ENCODE assay signal across 15 cellular contexts in the genomic region with DNA sequence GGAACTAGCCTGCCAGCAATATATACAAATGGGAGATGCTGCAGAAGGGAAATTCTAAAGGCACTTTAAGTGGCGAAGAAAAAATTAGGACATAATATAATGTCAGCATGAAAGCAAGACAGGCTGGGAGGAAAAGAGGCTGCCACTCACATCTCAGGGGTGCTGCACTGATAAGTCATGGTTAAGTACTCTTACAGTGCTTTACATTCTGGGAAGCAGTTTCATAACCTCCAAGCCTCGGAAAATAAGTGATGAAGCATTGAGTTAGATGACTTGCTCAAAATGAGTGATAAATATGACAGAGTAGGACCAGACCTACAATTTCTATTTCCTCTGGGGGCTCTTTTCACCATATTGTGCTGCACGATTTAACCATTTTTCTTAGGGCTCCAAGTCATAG.
A peak's percentile ranks its signal among the peaks of the same experiment; 100 is the strongest.
DNase-seq lines count a peak whose midpoint lies in the region; ATAC-seq and TF ChIP-seq lines count a peak whose summit lies in the region.
"Had no signal": no experiment of that assay in that cellular context is flagged by ENCODE, and none has a peak within 500 bp of the region (broad histone marks: within the 10 kb centered on the region; RNA-seq: fewer than 3 reads in every experiment).

No MANE protein-coding gene starts in this region.

- no peak overlapping the region for H3K4me2 ChIP-seq in neural cell (ENCODE audit: low read length)

- POLR2A ChIA-PET in T-cell (lab: Charles Lee) = no interaction called here

- TF ChIP-seq RAD21 in neural cell (conservative IDR thresholded peaks at IDR 0.05) = no peak

- H3K27me3 ChIP-seq in CD4-positive, CD25-positive, alpha-beta regulatory T cell (ENCODE audit: control insufficient read depth, insufficient read depth, low read length) = no peaks in the 10 kb centered on the region
- H3K27me3 ChIP-seq in neural cell (ENCODE audit: insufficient read depth, low read depth, low read length) = no peaks in the 10 kb centered on the region

- H3K27ac ChIP-seq in CD4-positive, CD25-positive, alpha-beta regulatory T cell (ENCODE audit: insufficient read depth, low read length, poor library complexity, severe bottlenecking) = no peak overlapping the region
- H3K27ac ChIP-seq in neural cell (ENCODE audit: low read length) = peak overlapping the region; percentile 34
- H3K27ac ChIP-seq: HL-60 had no signal

- TF ChIP-seq CTCF in neural cell (IDR thresholded peaks at IDR 0.05; ENCODE audit: poor library complexity, severe bottlenecking) = no peak

- DNase-seq in CD4-positive, CD25-positive, alpha-beta regulatory T cell = no peak
- DNase-seq in T-cell (no peak), iris pigment epithelial cell (ENCODE audit: low read depth) (peak; percentile 17), T1000 (lab: John Stamatoyannopoulos, UW) (no peak), NCI-H774 (lab: John Stamatoyannopoulos, UW) (no peak)
- DNase-seq: C1 segment of cervical spinal cord; CD8-positive, alpha-beta T cell; COR-L47; GF-D8; HFFc6 had no signal

- H3K9ac ChIP-seq in neural cell (ENCODE audit: low read length) = no peak overlapping the region

- H3F3A ChIP-seq in neural cell (ENCODE audit: insufficient read depth, low read length, poor library complexity, severe bottlenecking) = no peaks in the 10 kb centered on the region

- peak; percentile 86 for TF ChIP-seq EP300 in neural cell (conservative IDR thresholded peaks at IDR 0.05; ENCODE audit: poor library complexity, severe bottlenecking)

- CTCF ChIA-PET in T-cell (lab: Charles Lee) = no interaction called here

- ATAC-seq in CD4-positive, CD25-positive, alpha-beta regulatory T cell (ENCODE audit: low read depth in 2 of 2) = no peak
- no peak for ATAC-seq in T-cell (replicated peaks in 1 of 4)
- no peak for ATAC-seq in GM21390 (IDR thresholded peaks at IDR 0.05; ENCODE audit: unreplicated experiment)
- ATAC-seq: CD8-positive, alpha-beta T cell had no signal

- H3K9me3 Mint-ChIP-seq in CD4-positive, CD25-positive, alpha-beta regulatory T cell = no peaks in the 10 kb centered on the region
- H3K9me3 Mint-ChIP-seq in T-cell = no peaks in the 10 kb centered on the region
- H3K9me3 Mint-ChIP-seq: CD8-positive, alpha-beta T cell; HFFc6 had no signal

- peak overlapping the region in 2 of 3 donors; percentile 0 to 32 for H3K27ac Mint-ChIP-seq in CD4-positive, CD25-positive, alpha-beta regulatory T cell
- peak overlapping the region; percentile 69 to 74 for H3K27ac Mint-ChIP-seq in T-cell
- H3K27ac Mint-ChIP-seq: B cell; CD8-positive, alpha-beta T cell; HFFc6 had no signal

- H3K4me3 Mint-ChIP-seq in CD4-positive, CD25-positive, alpha-beta regulatory T cell = no peak overlapping the region
- no peak overlapping the region for H3K4me3 Mint-ChIP-seq in T-cell
- H3K4me3 Mint-ChIP-seq: B cell; CD8-positive, alpha-beta T cell; HFFc6 had no signal

- H3K27me3 Mint-ChIP-seq in CD4-positive, CD25-positive, alpha-beta regulatory T cell = no peaks in the 10 kb centered on the region
- H3K27me3 Mint-ChIP-seq in T-cell = no peaks in the 10 kb centered on the region
- H3K27me3 Mint-ChIP-seq: B cell had no signal

- no peak overlapping the region for H3K4me3 ChIP-seq in CD4-positive, CD25-positive, alpha-beta regulatory T cell (ENCODE audit: low read depth, low read length)
- peak overlapping the region; percentile 17 for H3K4me3 ChIP-seq in neural cell (ENCODE audit: low read length)
- H3K4me3 ChIP-seq: HAP-1 had no signal

- H3K4me1 Mint-ChIP-seq in CD4-positive, CD25-positive, alpha-beta regulatory T cell = peaks cover 3 to 15% (median 8%) of the 10 kb centered on the region in 4 donors
- H3K4me1 Mint-ChIP-seq in T-cell = peaks cover 6 to 17% (median 13%) of the 10 kb centered on the region in 3 donors
- H3K4me1 Mint-ChIP-seq: B cell had no signal

- peaks cover 51% of the 10 kb centered on the region for H3K36me3 Mint-ChIP-seq in CD4-positive, CD25-positive, alpha-beta regulatory T cell
- H3K36me3 Mint-ChIP-seq in T-cell = peaks cover 58% of the 10 kb centered on the region

- no peaks in the 10 kb centered on the region for H3K9me2 ChIP-seq in neural cell (ENCODE audit: insufficient read depth, low read length)

- no peaks in the 10 kb centered on the region for H3K79me2 ChIP-seq in neural cell (replicated peaks; ENCODE audit: insufficient read depth, low read length)

- no peaks in the 10 kb centered on the region for H4K20me1 ChIP-seq in neural cell (ENCODE audit: insufficient read depth)

- H3K36me3 ChIP-seq in CD4-positive, CD25-positive, alpha-beta regulatory T cell (ENCODE audit: control insufficient read depth, insufficient read depth, low read length) = peaks cover 80% of the 10 kb centered on the region
- H3K36me3 ChIP-seq in neural cell (ENCODE audit: insufficient read depth, low read length) = peaks cover 8% of the 10 kb centered on the region

- H3K4me1 ChIP-seq in CD4-positive, CD25-positive, alpha-beta regulatory T cell (ENCODE audit: control insufficient read depth, insufficient read depth, low read length, poor library complexity, severe bottlenecking) = no peaks in the 10 kb centered on the region

- H2AFZ ChIP-seq in neural cell (ENCODE audit: low read depth, low read length) = no peak overlapping the region

- H3K9me3 ChIP-seq in CD4-positive, CD25-positive, alpha-beta regulatory T cell (ENCODE audit: control insufficient read depth in 2 of 2, low read length in 2 of 2) = no peaks in the 10 kb centered on the region
- H3K9me3 ChIP-seq in neural cell (ENCODE audit: low read length) = no peaks in the 10 kb centered on the region
- H3K9me3 ChIP-seq: HAP-1 had no signal

TF ChIP-seq in neural cell, 6 proteins besides CTCF, POLR2A, EP300 and RAD21:
- no peak for TF ChIP-seq TAF1 (IDR thresholded peaks at IDR 0.05; ENCODE audit: low read depth)
- TF ChIP-seq, protein P1, sequence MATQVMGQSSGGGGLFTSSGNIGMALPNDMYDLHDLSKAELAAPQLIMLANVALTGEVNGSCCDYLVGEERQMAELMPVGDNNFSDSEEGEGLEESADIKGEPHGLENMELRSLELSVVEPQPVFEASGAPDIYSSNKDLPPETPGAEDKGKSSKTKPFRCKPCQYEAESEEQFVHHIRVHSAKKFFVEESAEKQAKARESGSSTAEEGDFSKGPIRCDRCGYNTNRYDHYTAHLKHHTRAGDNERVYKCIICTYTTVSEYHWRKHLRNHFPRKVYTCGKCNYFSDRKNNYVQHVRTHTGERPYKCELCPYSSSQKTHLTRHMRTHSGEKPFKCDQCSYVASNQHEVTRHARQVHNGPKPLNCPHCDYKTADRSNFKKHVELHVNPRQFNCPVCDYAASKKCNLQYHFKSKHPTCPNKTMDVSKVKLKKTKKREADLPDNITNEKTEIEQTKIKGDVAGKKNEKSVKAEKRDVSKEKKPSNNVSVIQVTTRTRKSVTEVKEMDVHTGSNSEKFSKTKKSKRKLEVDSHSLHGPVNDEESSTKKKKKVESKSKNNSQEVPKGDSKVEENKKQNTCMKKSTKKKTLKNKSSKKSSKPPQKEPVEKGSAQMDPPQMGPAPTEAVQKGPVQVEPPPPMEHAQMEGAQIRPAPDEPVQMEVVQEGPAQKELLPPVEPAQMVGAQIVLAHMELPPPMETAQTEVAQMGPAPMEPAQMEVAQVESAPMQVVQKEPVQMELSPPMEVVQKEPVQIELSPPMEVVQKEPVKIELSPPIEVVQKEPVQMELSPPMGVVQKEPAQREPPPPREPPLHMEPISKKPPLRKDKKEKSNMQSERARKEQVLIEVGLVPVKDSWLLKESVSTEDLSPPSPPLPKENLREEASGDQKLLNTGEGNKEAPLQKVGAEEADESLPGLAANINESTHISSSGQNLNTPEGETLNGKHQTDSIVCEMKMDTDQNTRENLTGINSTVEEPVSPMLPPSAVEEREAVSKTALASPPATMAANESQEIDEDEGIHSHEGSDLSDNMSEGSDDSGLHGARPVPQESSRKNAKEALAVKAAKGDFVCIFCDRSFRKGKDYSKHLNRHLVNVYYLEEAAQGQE (IDR thresholded peaks at IDR 0.05; ENCODE audit: borderline replicate concordance) = no peak
- TF ChIP-seq POLR2AphosphoS5 (IDR thresholded peaks at IDR 0.05) = peak; percentile 58
- no peak for TF ChIP-seq SMC3 (conservative IDR thresholded peaks at IDR 0.05; ENCODE audit: poor library complexity)
